Comparison of ENCODE assay signal across 22 cellular contexts in genomic region chr2:19554520-19554919, GRCh38.
DNase-seq lines count a peak whose midpoint lies in the region; ATAC-seq, FAIRE-seq and TF ChIP-seq lines count a peak whose summit lies in the region.
"Had no signal": no experiment of that assay in that cellular context is flagged by ENCODE, and none has a peak within 500 bp of the region (broad histone marks: within the 10 kb centered on the region; RNA-seq: fewer than 3 reads in every experiment).

No MANE protein-coding gene starts in this region.

- TF ChIP-seq POLR2A in GM12891 (IDR thresholded peaks at IDR 0.05; ENCODE audit: low read depth, low read length): no peak

- peak; percentile 70 for ATAC-seq in GM19372 (IDR thresholded peaks at IDR 0.05; ENCODE audit: low read depth, unreplicated experiment)
- peak; percentile 63 for ATAC-seq in HG02588 (IDR thresholded peaks at IDR 0.05; ENCODE audit: unreplicated experiment)
- ATAC-seq in HG03432 (IDR thresholded peaks at IDR 0.05; ENCODE audit: unreplicated experiment): peak; percentile 76
- no peak for ATAC-seq in HG03439 (IDR thresholded peaks at IDR 0.05; ENCODE audit: unreplicated experiment)
- no peak for ATAC-seq in HG02759 (IDR thresholded peaks at IDR 0.05; ENCODE audit: unreplicated experiment)
- ATAC-seq: activated CD8-positive, alpha-beta T cell treated with anti-CD3 and anti-CD28 coated beads, Interleukin-2, amount 10 ng/mL, durations not matched to agents 7 days and 5 days; activated naive CD4-positive, alpha-beta T cell treated with anti-CD3 and anti-CD28 coated beads, Interleukin-2, amount 50 U/mL, for 72 hours; activated T-cell treated with anti-CD3 and anti-CD28 coated beads, Interleukin-2, amount 50 U/mL, for 72 hours; effector memory CD8-positive, alpha-beta T cell had no signal

- no peak for FAIRE-seq in GM12891 (lab: Jason Lieb, UNC)

- DNase-seq in GM12891 (ENCODE audit: insufficient read length, low spot score) (no peak), posterior cingulate gyrus (no peak), DMS53 treated with DMSO at 0.1 percent for 48 hours (lab: John Stamatoyannopoulos, UW; ENCODE audit: unreplicated experiment) (no peak)
- DNase-seq: 8988T; activated CD8-positive, alpha-beta T cell treated with anti-CD3 and anti-CD28 coated beads, Interleukin-2, amount 10 ng/mL, durations not matched to agents 7 days and 5 days; activated T-cell treated with anti-CD3 and anti-CD28 coated beads, Interleukin-2, amount 50 U/mL, for 72 hours; BE2C; Calu3; effector memory CD8-positive, alpha-beta T cell; EL; glutamatergic neuron; NCI-H187 treated with DMSO at 0.1 percent for 48 hours; NK-92 treated with Interleukin-12 subunit alpha and Interleukin-12 subunit beta, amount 100 ng/mL, for 24 hours; SK-N-SH; stomach; upper lobe of left lung had no signal

- intact Hi-C loops in posterior cingulate gyrus (cut with DNase I): no loop called here

TF ChIP-seq in GM12891, 5 proteins besides CTCF, POLR2A, EP300 and RAD21:
- TF ChIP-seq SPI1 (IDR thresholded peaks at IDR 0.05; ENCODE audit: low read depth, low read length) (peak; percentile 89), TAF1 (IDR thresholded peaks at IDR 0.05; ENCODE audit: low read depth, low read length) (no peak), PAX5 (IDR thresholded peaks at IDR 0.05; ENCODE audit: insufficient read depth, low read length, severe bottlenecking) (no peak), POU2F2 (IDR thresholded peaks at IDR 0.05; ENCODE audit: low read depth, low read length) (no peak), POLR2AphosphoS5 (IDR thresholded peaks at IDR 0.05; ENCODE audit: low read depth, low read length) (no peak)

Comparison
In these comparisons a context has a peak if more than half of its experiments do, and no peak if none do; other contexts are left out.
1. ATAC-seq: peak in GM19372 (single experiment), HG02588 (single experiment) and HG03432 (single experiment); none in HG03439 (single experiment) and HG02759 (single experiment).